In genomic region chr11:67407700-67408163, GRCh38 we compare ENCODE assay signal across 16 cellular contexts. TPM values are rescaled to one million over a fixed set of nuclear protein-coding genes. Genes with fewer than 3 reads are reported as not detected.
DNase-seq lines count a peak whose midpoint lies in the region; ATAC-seq and TF ChIP-seq lines count a peak whose summit lies in the region.
"Had no signal": no experiment of that assay in that cellular context is flagged by ENCODE, and none has a peak within 500 bp of the region (broad histone marks: within the 10 kb centered on the region; RNA-seq: fewer than 3 reads in every experiment).

No MANE protein-coding gene starts in this region.

- H3K27ac Mint-ChIP-seq in activated naive CD4-positive, alpha-beta T cell treated with anti-CD3 and anti-CD28 coated beads for 36 hours, result peak overlapping the region; percentile 92
- H3K27ac Mint-ChIP-seq in activated CD8-positive, alpha-beta T cell treated with anti-CD3 and anti-CD28 coated beads, Interleukin-2, amount 10 ng/mL, durations not matched to agents 7 days and 5 days, result peak overlapping the region; percentile 93

- peak overlapping the region; percentile 83 for H3K4me3 Mint-ChIP-seq in activated naive CD4-positive, alpha-beta T cell treated with anti-CD3 and anti-CD28 coated beads for 36 hours
- peak overlapping the region; percentile 92 for H3K4me3 Mint-ChIP-seq in activated CD8-positive, alpha-beta T cell treated with anti-CD3 and anti-CD28 coated beads, Interleukin-2, amount 10 ng/mL, durations not matched to agents 7 days and 5 days
- H3K4me3 Mint-ChIP-seq: nephron progenitor cell had no signal

- no peak for DNase-seq in activated naive CD4-positive, alpha-beta T cell treated with anti-CD3 and anti-CD28 coated beads for 36 hours
- DNase-seq in activated naive CD4-positive, alpha-beta T cell treated with Interleukin-2 at 50 U/mL for 16 hours, result no peak
- peak; percentile 28 for DNase-seq in activated CD8-positive, alpha-beta T cell treated with anti-CD3 and anti-CD28 coated beads, Interleukin-2, amount 10 ng/mL, durations not matched to agents 7 days and 5 days
- DNase-seq in upper lobe of right lung, result no peak
- DNase-seq in GM20000 (ENCODE audit: low spot score), result no peak
- DNase-seq in NCI-H774 (lab: John Stamatoyannopoulos, UW), result no peak
- no peak for DNase-seq in cerebellar cortex (ENCODE audit: low spot score)
- DNase-seq: ACHN; activated CD4-positive, CD25-positive, alpha-beta regulatory T cell; activated gamma-delta T cell; MM.1S; nephron progenitor cell; OCI-M1 had no signal

- no peak overlapping the region for H3K4me3 ChIP-seq in upper lobe of right lung
- H3K4me3 ChIP-seq: suprapubic skin had no signal

- H3K9me3 ChIP-seq in upper lobe of right lung, result no peaks in the 10 kb centered on the region
- H3K9me3 ChIP-seq: suprapubic skin had no signal

- H3K27ac ChIP-seq in layer of hippocampus (ENCODE audit: low read depth, low read length) (peak overlapping the region; percentile 100), upper lobe of right lung (peak overlapping the region; percentile 30)
- H3K27ac ChIP-seq: suprapubic skin had no signal

- H3K4me1 ChIP-seq in upper lobe of right lung, result peaks cover 18% of the 10 kb centered on the region

- CTCF ChIA-PET in activated naive CD4-positive, alpha-beta T cell treated with anti-CD3 and anti-CD28 coated beads for 36 hours (lab: Charles Lee), result interaction anchor here (0.9 to 3.0 kb wide), 3 partner anchors 31 to 237 kb away, joined by 3 to 18 read pairs (median 4); partner anchors contain the start of gene PTPRCAP
- CTCF ChIA-PET in activated CD8-positive, alpha-beta T cell treated with anti-CD3 and anti-CD28 coated beads, Interleukin-2, amount 10 ng/mL, durations not matched to agents 7 days and 5 days (lab: Charles Lee), result interaction anchor here (0.9 to 3.4 kb wide), 11 partner anchors 11 to 145 kb away, joined by 3 to 35 read pairs (median 5); partner anchors contain the start of genes PITPNM1, POLD4, PTPRCAP and RAD9A

- H3K27me3 Mint-ChIP-seq in activated naive CD4-positive, alpha-beta T cell treated with anti-CD3 and anti-CD28 coated beads for 36 hours (ENCODE audit: low read depth), result no peaks in the 10 kb centered on the region
- no peaks in the 10 kb centered on the region for H3K27me3 Mint-ChIP-seq in activated CD8-positive, alpha-beta T cell treated with anti-CD3 and anti-CD28 coated beads, Interleukin-2, amount 10 ng/mL, durations not matched to agents 7 days and 5 days (ENCODE audit: low read depth)

- no peak for ATAC-seq in activated CD8-positive, alpha-beta T cell treated with anti-CD3 and anti-CD28 coated beads, Interleukin-2, amount 10 ng/mL, durations not matched to agents 7 days and 5 days
- no peak for ATAC-seq in upper lobe of right lung
- ATAC-seq: left ventricle myocardium superior had no signal

- POLR2A ChIA-PET in activated CD8-positive, alpha-beta T cell treated with anti-CD3 and anti-CD28 coated beads, Interleukin-2, amount 10 ng/mL, durations not matched to agents 7 days and 5 days (lab: Charles Lee), result interaction anchor here (0.9 to 3.5 kb wide), 15 partner anchors 11 to 136 kb away, joined by 3 to 61 read pairs (median 4); partner anchors contain the start of genes AIP, PTPRCAP and RAD9A

- TF ChIP-seq CTCF in upper lobe of right lung (IDR thresholded peaks at IDR 0.05) (no peak), GM20000 (IDR thresholded peaks at IDR 0.05; ENCODE audit: extremely low read depth, missing control alignments) (no peak)

- H3K9me3 Mint-ChIP-seq in activated naive CD4-positive, alpha-beta T cell treated with anti-CD3 and anti-CD28 coated beads for 36 hours, result no peaks in the 10 kb centered on the region
- no peaks in the 10 kb centered on the region for H3K9me3 Mint-ChIP-seq in activated CD8-positive, alpha-beta T cell treated with anti-CD3 and anti-CD28 coated beads, Interleukin-2, amount 10 ng/mL, durations not matched to agents 7 days and 5 days (ENCODE audit: insufficient read depth)
- H3K9me3 Mint-ChIP-seq: nephron progenitor cell had no signal

- peaks cover 81% of the 10 kb centered on the region for H3K4me1 Mint-ChIP-seq in activated naive CD4-positive, alpha-beta T cell treated with anti-CD3 and anti-CD28 coated beads for 36 hours (ENCODE audit: low read depth)
- peaks cover 77% of the 10 kb centered on the region for H3K4me1 Mint-ChIP-seq in activated CD8-positive, alpha-beta T cell treated with anti-CD3 and anti-CD28 coated beads, Interleukin-2, amount 10 ng/mL, durations not matched to agents 7 days and 5 days (ENCODE audit: low read depth)

- intact Hi-C loops in activated naive CD4-positive, alpha-beta T cell treated with anti-CD3 and anti-CD28 coated beads for 36 hours (cut with micrococcal nuclease), result loop anchor here (1.0 to 10.0 kb wide), 3 partner anchors 29 to 397 kb away; no protein-coding TSS in a partner anchor
- intact Hi-C loops in upper lobe of right lung (cut with DNase I), result loop anchor here (10.0 kb wide), 1 partner anchor 97 kb away; the partner anchor contains the start of genes CDK2AP2 and PITPNM1

- H3K36me3 ChIP-seq in upper lobe of right lung, result no peaks in the 10 kb centered on the region
- H3K36me3 ChIP-seq: suprapubic skin had no signal

- H3K27me3 ChIP-seq in layer of hippocampus (ENCODE audit: control insufficient read depth, insufficient read depth, low read length) (peaks cover 7% of the 10 kb centered on the region), upper lobe of right lung (no peaks in the 10 kb centered on the region)

- H3K36me3 Mint-ChIP-seq in activated naive CD4-positive, alpha-beta T cell treated with anti-CD3 and anti-CD28 coated beads for 36 hours (ENCODE audit: low read depth), result peaks cover 31% of the 10 kb centered on the region
- peaks cover 68% of the 10 kb centered on the region for H3K36me3 Mint-ChIP-seq in activated CD8-positive, alpha-beta T cell treated with anti-CD3 and anti-CD28 coated beads, Interleukin-2, amount 10 ng/mL, durations not matched to agents 7 days and 5 days (ENCODE audit: low read depth)

RNA-seq across cellular contexts. Expression of gene TBC1D10C, which starts 3.8 kb away (rescaled TPM):
- 10 to 100 TPM; 73.7 to 81.4 TPM for total RNA-seq in activated naive CD4-positive, alpha-beta T cell treated with anti-CD3 and anti-CD28 coated beads for 36 hours
- total RNA-seq in activated CD8-positive, alpha-beta T cell treated with anti-CD3 and anti-CD28 coated beads, Interleukin-2, amount 10 ng/mL, durations not matched to agents 7 days and 5 days, result 100 to 1,000 TPM; 345 to 352 TPM
- total RNA-seq in upper lobe of right lung, result 26.8 TPM

RNA-seq across cellular contexts. Expression of gene PPP1CA, which starts 6.1 kb away (rescaled TPM):
- 100 to 1,000 TPM; 202 to 204 TPM for total RNA-seq in activated naive CD4-positive, alpha-beta T cell treated with anti-CD3 and anti-CD28 coated beads for 36 hours
- total RNA-seq in activated CD8-positive, alpha-beta T cell treated with anti-CD3 and anti-CD28 coated beads, Interleukin-2, amount 10 ng/mL, durations not matched to agents 7 days and 5 days, result 100 to 1,000 TPM; 429 to 434 TPM
- 134 TPM for total RNA-seq in upper lobe of right lung

RNA-seq across cellular contexts. Expression of gene CARNS1, which starts 7.7 kb away (rescaled TPM):
- total RNA-seq in activated naive CD4-positive, alpha-beta T cell treated with anti-CD3 and anti-CD28 coated beads for 36 hours, result 1 to 10 TPM in 1 of 2 experiments, under 1 TPM in 1; 0.91 to 2.0 TPM
- 1 to 10 TPM; 4.8 to 4.9 TPM for total RNA-seq in activated CD8-positive, alpha-beta T cell treated with anti-CD3 and anti-CD28 coated beads, Interleukin-2, amount 10 ng/mL, durations not matched to agents 7 days and 5 days
- total RNA-seq in upper lobe of right lung, result 2.7 TPM

RNA-seq across cellular contexts. Expression of gene RAD9A, which starts 15.9 kb away (rescaled TPM):
- total RNA-seq in activated naive CD4-positive, alpha-beta T cell treated with anti-CD3 and anti-CD28 coated beads for 36 hours, result 10 to 100 TPM; 29.5 to 30.7 TPM
- total RNA-seq in activated CD8-positive, alpha-beta T cell treated with anti-CD3 and anti-CD28 coated beads, Interleukin-2, amount 10 ng/mL, durations not matched to agents 7 days and 5 days, result 10 to 100 TPM; 59.5 to 60.4 TPM
- 20.7 TPM for total RNA-seq in upper lobe of right lung

RNA-seq across cellular contexts. Expression of gene RPS6KB2, which starts 20.6 kb away (rescaled TPM):
- total RNA-seq in activated naive CD4-positive, alpha-beta T cell treated with anti-CD3 and anti-CD28 coated beads for 36 hours, result 10 to 100 TPM; 50.7 to 51.2 TPM
- total RNA-seq in activated CD8-positive, alpha-beta T cell treated with anti-CD3 and anti-CD28 coated beads, Interleukin-2, amount 10 ng/mL, durations not matched to agents 7 days and 5 days, result 10 to 100 TPM; 64.0 to 66.9 TPM
- 40.0 TPM for total RNA-seq in upper lobe of right lung

Comparison
In these comparisons a context has a peak if more than half of its experiments do, and no peak if none do; other contexts are left out.
1. RNA of gene TBC1D10C, which starts 3.8 kb away (total RNA-seq): 345 to 352 TPM in activated CD8-positive, alpha-beta T cell treated with anti-CD3 and anti-CD28 coated beads, Interleukin-2, amount 10 ng/mL, durations not matched to agents 7 days and 5 days; 73.7 to 81.4 TPM in activated naive CD4-positive, alpha-beta T cell treated with anti-CD3 and anti-CD28 coated beads for 36 hours and 26.8 TPM in upper lobe of right lung (single experiment); every median in the first group is over 4 times any median in the second.